In the genomic region with DNA sequence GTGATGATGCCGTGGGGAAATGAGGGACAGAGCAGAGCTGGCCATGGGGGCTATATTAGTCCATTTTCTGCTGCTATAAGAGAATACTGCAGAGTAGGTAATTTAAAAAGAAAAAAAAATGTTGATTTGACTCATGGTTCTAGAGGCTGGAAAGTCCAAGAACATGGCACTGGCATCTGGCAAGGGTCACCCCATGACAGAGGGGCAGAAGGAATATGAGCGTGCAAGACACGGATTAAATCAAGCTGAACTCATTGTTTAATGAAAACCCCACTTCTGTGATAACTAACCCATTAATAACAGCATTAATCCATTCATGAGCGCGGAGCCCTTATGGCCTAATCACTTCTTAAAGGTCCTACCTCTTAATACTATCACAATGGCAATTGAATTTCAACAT, we compare ENCODE assay signal across 26 cellular contexts.
"Had no signal": no experiment of that assay in that cellular context is flagged by ENCODE, and none has a peak within 500 bp of the region (broad histone marks: within the 10 kb centered on the region; RNA-seq: fewer than 3 reads in every experiment).

No MANE protein-coding gene starts in this region.

- H3K27me3 ChIP-seq: stomach, suprapubic skin, testis, thyroid gland, tibial artery, tibial nerve, transverse colon, upper lobe of left lung, upper lobe of right lung, uterus, vagina had no signal

- H3K36me3 ChIP-seq: stomach, suprapubic skin, thoracic aorta, thyroid gland, tibial artery, tibial nerve, transverse colon, upper lobe of left lung, upper lobe of right lung, uterus, vagina had no signal

- DNase-seq: stimulated activated CD4-positive, alpha-beta T cell treated with anti-CD3 and anti-CD28 coated beads, Interleukin-2, amount 100 ng/mL, for 48 hours; stimulated activated CD4-positive, alpha-beta T cell treated with anti-CD3 and anti-CD28 coated beads, Interleukin-4, amount 100 ng/mL, for 1 hour; stimulated activated CD4-positive, alpha-beta T cell treated with anti-CD3 and anti-CD28 coated beads, Interleukin-4, amount 100 ng/mL, for 24 hours; stimulated activated CD4-positive, alpha-beta T cell treated with anti-CD3 and anti-CD28 coated beads, Interleukin-4, amount 100 ng/mL, for 4 hours; stimulated activated CD8-positive, alpha-beta memory T cell treated with anti-CD3 and anti-CD28 coated beads, Interleukin-4, amount 100 ng/mL, for 48 hours; stimulated activated naive B cell treated with anti-CD40 and anti-IgM and Interleukin-4, amounts not matched to agents 10 μg/mL and 1 μg/mL and 100 μg/mL, for 72 hours; stimulated activated naive CD4-positive, alpha-beta T cell; stimulated activated naive CD4-positive, alpha-beta T cell treated with Interleukin-2 at 50 U/mL for 16 hours; stimulated activated naive CD8-positive, alpha-beta T cell treated with anti-CD3 and anti-CD28 coated beads, Interleukin-15, amount 100 ng/mL, for 72 hours; stimulated activated naive CD8-positive, alpha-beta T cell treated with anti-CD3 and anti-CD28 coated beads, Interleukin-15, Interleukin-2, amounts not matched to agents 100 U/mL and 50 U/mL, for 24 hours; stomach; substantia nigra; testis; thyroid gland; tibial artery; transverse colon; upper lobe of left lung; upper lobe of right lung; uterus had no signal

- H3K9me3 ChIP-seq: suprapubic skin, testis, thoracic aorta, thyroid gland, tibial artery, transverse colon, upper lobe of right lung, uterus, vagina had no signal

- H3K4me3 ChIP-seq: stomach, suprapubic skin, testis, thoracic aorta, thyroid gland, tibial artery, tibial nerve, transverse colon, upper lobe of left lung, upper lobe of right lung, uterus, vagina had no signal

- ATAC-seq: stimulated activated effector memory CD8-positive, alpha-beta T cell treated with anti-CD3 and anti-CD28 coated beads, Interleukin-12 subunit alpha, Interleukin-12 subunit beta, amount 100 ng/mL, for 72 hours; stimulated activated memory B cell treated with anti-CD40 and anti-IgM and Interleukin-4, amounts not matched to agents 10 μg/mL and 1 μg/mL and 100 μg/mL, for 72 hours; stimulated activated naive B cell treated with anti-CD40 and anti-IgM and Interleukin-4, amounts not matched to agents 10 μg/mL and 1 μg/mL and 100 μg/mL, for 72 hours; stimulated activated naive CD8-positive, alpha-beta T cell treated with anti-CD3 and anti-CD28 coated beads, Interleukin-15, amount 100 ng/mL, for 72 hours; stimulated activated naive CD8-positive, alpha-beta T cell treated with anti-CD3 and anti-CD28 coated beads, Interleukin-15, Interleukin-2, amounts not matched to agents 100 U/mL and 50 U/mL, for 24 hours; upper lobe of right lung had no signal

- FAIRE-seq: urothelium cell line had no signal

- H3K27ac ChIP-seq: stomach, suprapubic skin, testis, thoracic aorta, thyroid gland, tibial artery, tibial nerve, transverse colon, upper lobe of left lung, upper lobe of right lung, uterus, vagina had no signal
